In the genomic region with DNA sequence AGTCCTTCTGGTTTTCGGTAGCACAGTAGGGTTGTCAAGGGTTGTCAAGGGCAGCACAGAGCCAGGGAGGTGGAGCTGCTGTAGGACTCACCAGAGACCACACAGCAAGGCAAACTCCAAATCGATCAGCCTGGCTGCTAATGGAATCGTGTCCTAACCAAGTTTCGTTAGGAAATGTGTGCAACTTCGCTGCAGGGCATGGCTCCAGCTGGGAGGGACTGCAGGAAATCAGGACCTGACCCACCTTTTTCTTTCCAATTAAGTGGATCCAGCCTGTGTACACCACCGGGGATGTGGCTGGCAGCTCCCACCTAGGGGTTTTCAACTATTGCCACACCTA, we compare ENCODE assay signal across 23 cellular contexts.
"Had no signal": no experiment of that assay in that cellular context is flagged by ENCODE, and none has a peak within 500 bp of the region (broad histone marks: within the 10 kb centered on the region; RNA-seq: fewer than 3 reads in every experiment).

No MANE protein-coding gene starts in this region.

- H3K27ac ChIP-seq: body of pancreas, cardiac muscle cell, sigmoid colon, upper lobe of left lung had no signal

- H3K4me1 ChIP-seq: body of pancreas, sigmoid colon, upper lobe of left lung had no signal

- H3K27me3 ChIP-seq: body of pancreas, cardiac muscle cell, sigmoid colon, upper lobe of left lung had no signal

- H3K36me3 ChIP-seq: cardiac muscle cell, sigmoid colon, upper lobe of left lung had no signal

- DNase-seq: activated CD4-positive, alpha-beta memory T cell treated with anti-CD3 and anti-CD28 coated beads, Interleukin-2, amount 10 ng/mL, durations not matched to agents 7 days and 5 days; activated CD4-positive, alpha-beta T cell treated with anti-CD3 and anti-CD28 coated beads, Interleukin-2, amount 10 ng/mL, durations not matched to agents 24 days and 14 days; activated gamma-delta T cell; activated naive CD4-positive, alpha-beta T cell treated with anti-CD3 and anti-CD28 coated beads, Interleukin-2, amount 50 U/mL, for 16 hours; activated naive CD8-positive, alpha-beta T cell treated with anti-CD3 and anti-CD28 coated beads, Interleukin-2, amount 50 U/mL, for 24 hours; activated T-cell treated with anti-CD3 and anti-CD28 coated beads for 4 hours; anterior cingulate cortex; body of pancreas; effector memory CD4-positive, alpha-beta T cell; hippocampal formation; kidney glomerular epithelial cell; mesenchymal stem cell; nephron progenitor cell; occipital lobe; sigmoid colon; stimulated activated CD4-positive, alpha-beta T cell treated with anti-CD3 and anti-CD28 coated beads, Interleukin-2, amount 100 ng/mL, for 48 hours; stimulated activated CD8-positive, alpha-beta memory T cell treated with anti-CD3 and anti-CD28 coated beads, Interleukin-4, amount 100 ng/mL, for 48 hours; stimulated activated naive CD4-positive, alpha-beta T cell; T-helper 17 cell; upper lobe of left lung had no signal

- H3K9me3 ChIP-seq: body of pancreas, sigmoid colon, upper lobe of left lung had no signal

- ATAC-seq: activated CD4-positive, CD25-positive, alpha-beta regulatory T cell treated with anti-CD3 and anti-CD28 coated beads, Interleukin-2, amount 50 U/mL, for 24 hours; activated naive CD8-positive, alpha-beta T cell treated with anti-CD3 and anti-CD28 coated beads, Interleukin-2, amount 50 U/mL, for 24 hours; body of pancreas; esophagus mucosa; T-helper 17 cell had no signal

- H3K4me3 ChIP-seq: body of pancreas, cardiac muscle cell, sigmoid colon, upper lobe of left lung had no signal
